8 cellular contexts compared by ENCODE assay signal in genomic region chr13:49791214-49791752, GRCh38.
A peak's percentile ranks its signal among the peaks of the same experiment; 100 is the strongest.
DNase-seq lines count a peak whose midpoint lies in the region; ATAC-seq and TF ChIP-seq lines count a peak whose summit lies in the region.

No MANE protein-coding gene starts in this region.

- ATAC-seq in activated naive CD8-positive, alpha-beta T cell treated with anti-CD3 and anti-CD28 coated beads, Interleukin-2, amount 50 U/mL, for 24 hours = no peak
- no peak for ATAC-seq in GM21367 (IDR thresholded peaks at IDR 0.05; ENCODE audit: unreplicated experiment)

- no peaks in the 10 kb centered on the region for H3K4me1 ChIP-seq in iPS DF 6.9 (ENCODE audit: control insufficient read depth, insufficient read depth, low read length)

- peak overlapping the region; percentile 92 for H3K27ac Mint-ChIP-seq in activated naive CD8-positive, alpha-beta T cell treated with anti-CD3 and anti-CD28 coated beads, Interleukin-2, amount 50 U/mL, for 24 hours

- no peaks in the 10 kb centered on the region for H3K9me3 ChIP-seq in iPS DF 6.9 (ENCODE audit: control insufficient read depth, insufficient read depth, low read length)

- H3K27me3 Mint-ChIP-seq in activated naive CD8-positive, alpha-beta T cell treated with anti-CD3 and anti-CD28 coated beads, Interleukin-2, amount 50 U/mL, for 24 hours = no peaks in the 10 kb centered on the region

- WGBS in iPS DF 6.9 (ENCODE audit: insufficient coverage, insufficient read length) = no CpG with 5 or more reads among the region's 11 CpGs

- no peak for TF ChIP-seq POLR2A in NB4 (IDR thresholded peaks at IDR 0.05; ENCODE audit: extremely low read depth, insufficient read length)

- H3K36me3 Mint-ChIP-seq in activated naive CD8-positive, alpha-beta T cell treated with anti-CD3 and anti-CD28 coated beads, Interleukin-2, amount 50 U/mL, for 24 hours (ENCODE audit: low read depth) = peaks cover 28% of the 10 kb centered on the region

- DNase-seq in stimulated activated CD4-positive, alpha-beta T cell treated with anti-CD3 and anti-CD28 coated beads, Interleukin-2, amount 100 ng/mL, for 4 hours (ENCODE audit: low read depth) = peak; percentile 8
- no peak for DNase-seq in stimulated activated CD4-positive, alpha-beta T cell treated with anti-CD3 and anti-CD28 coated beads, Interleukin-12 subunit alpha, Interleukin-12 subunit beta, amount 100 ng/mL, for 4 hours
- DNase-seq in NB4 (ENCODE audit: low read depth) = peak; percentile 77
- peak; percentile 7 for DNase-seq in activated naive CD8-positive, alpha-beta T cell treated with anti-CD3 and anti-CD28 coated beads, Interleukin-2, amount 50 U/mL, for 24 hours
- DNase-seq in iPS DF 6.9 (ENCODE audit: low read depth, low spot score) = no peak
- DNase-seq in skeletal muscle cell (ENCODE audit: low read depth) = no peak
- no peak for DNase-seq in NCI-H2171 (lab: John Stamatoyannopoulos, UW)

- TF ChIP-seq CTCF in NB4 (IDR thresholded peaks at IDR 0.05; ENCODE audit: low read depth, low read length) = no peak

- H3K27ac ChIP-seq in iPS DF 6.9 (ENCODE audit: low read length) = no peak overlapping the region

- no peaks in the 10 kb centered on the region for H3K27me3 ChIP-seq in iPS DF 6.9 (ENCODE audit: control insufficient read depth, insufficient read depth, low read length)

- H3K4me3 Mint-ChIP-seq in activated naive CD8-positive, alpha-beta T cell treated with anti-CD3 and anti-CD28 coated beads, Interleukin-2, amount 50 U/mL, for 24 hours = peak overlapping the region; percentile 92

- no peaks in the 10 kb centered on the region for H3K36me3 ChIP-seq in iPS DF 6.9 (ENCODE audit: control insufficient read depth, insufficient read depth, low read length)

- peak overlapping the region; percentile 95 for H3K4me3 ChIP-seq in NB4 (ENCODE audit: low read depth, low read length)
- H3K4me3 ChIP-seq in iPS DF 6.9 (ENCODE audit: low read length) = peak overlapping the region; percentile 88; the same call in 1 of the 2 replicates
- H3K4me3 ChIP-seq in skeletal muscle cell (ENCODE audit: low read depth, low read length) = peak overlapping the region; percentile 70

- no peaks in the 10 kb centered on the region for H3K9me3 Mint-ChIP-seq in activated naive CD8-positive, alpha-beta T cell treated with anti-CD3 and anti-CD28 coated beads, Interleukin-2, amount 50 U/mL, for 24 hours

- peaks cover 44% of the 10 kb centered on the region for H3K4me1 Mint-ChIP-seq in activated naive CD8-positive, alpha-beta T cell treated with anti-CD3 and anti-CD28 coated beads, Interleukin-2, amount 50 U/mL, for 24 hours

Comparison
In these comparisons a context has a peak if more than half of its experiments do, and no peak if none do; other contexts are left out.
1. DNase-seq: peak in stimulated activated CD4-positive, alpha-beta T cell treated with anti-CD3 and anti-CD28 coated beads, Interleukin-2, amount 100 ng/mL, for 4 hours (single experiment), NB4 (single experiment) and activated naive CD8-positive, alpha-beta T cell treated with anti-CD3 and anti-CD28 coated beads, Interleukin-2, amount 50 U/mL, for 24 hours (single experiment); none in stimulated activated CD4-positive, alpha-beta T cell treated with anti-CD3 and anti-CD28 coated beads, Interleukin-12 subunit alpha, Interleukin-12 subunit beta, amount 100 ng/mL, for 4 hours (single experiment), iPS DF 6.9 (single experiment), skeletal muscle cell (single experiment) and NCI-H2171 (single experiment).
2. Peak in every context shown above with its lines, with median percentiles within 50 percentile points of each other: H3K4me3 ChIP-seq.